Comparison of ENCODE assay signal across 25 cellular contexts in genomic region chr5:41252036-41252435, GRCh38. TPM values are rescaled to one million over a fixed set of nuclear protein-coding genes. Genes with fewer than 3 reads are reported as not detected.
DNase-seq lines count a peak whose midpoint lies in the region; ATAC-seq and TF ChIP-seq lines count a peak whose summit lies in the region.
"Had no signal": no experiment of that assay in that cellular context is flagged by ENCODE, and none has a peak within 500 bp of the region (broad histone marks: within the 10 kb centered on the region; RNA-seq: fewer than 3 reads in every experiment).

No MANE protein-coding gene starts in this region.

- H3K4me3 ChIP-seq in MG63, result no peak overlapping the region
- H3K4me3 ChIP-seq in cardiac fibroblast (replicated peaks in 1 of 2; ENCODE audit: low read depth in 2 of 2, low read length in 2 of 2), result no peak overlapping the region
- H3K4me3 ChIP-seq: GM23338, HAP-1, SJSA1 had no signal

- DNase-seq in AG20443 (ENCODE audit: low spot score) (peak; percentile 13), MG63 (peak; percentile 26), cardiac fibroblast (ENCODE audit: low read depth in 2 of 2) (peak; percentile 53 to 54), fibroblast of peridontal ligament (ENCODE audit: extremely low read depth) (peak; percentile 65), NCI-H2029 treated with DMSO at 0.1 percent for 48 hours (lab: John Stamatoyannopoulos, UW) (no peak), DMS114 treated with DMSO at 0.1 percent for 48 hours (lab: John Stamatoyannopoulos, UW; ENCODE audit: unreplicated experiment) (no peak)
- DNase-seq in stimulated activated CD8-positive, alpha-beta memory T cell treated with anti-CD3 and anti-CD28 coated beads, Interleukin-4, amount 100 ng/mL, for 48 hours, result no peak
- DNase-seq: BE2C, DMS79, KG1, NCI-H1105, NCI-H146, NCI-H2029, NCI-H2171, NCI-H345, NCI-H524 treated with DMSO at 0.1 percent for 48 hours, NCI-H82, OCI-M1 had no signal

- no peaks in the 10 kb centered on the region; the same call in 1 of the 2 replicates for H3K9me3 ChIP-seq in MG63
- H3K9me3 ChIP-seq: BE2C, HAP-1, SJSA1 had no signal

- no peaks in the 10 kb centered on the region for H3K27me3 ChIP-seq in MG63
- H3K27me3 ChIP-seq: BE2C, SJSA1 had no signal

- ATAC-seq in HG03108 (IDR thresholded peaks at IDR 0.05; ENCODE audit: unreplicated experiment), result no peak
- ATAC-seq: GM23338, Right ventricle myocardium inferior had no signal

- no peaks in the 10 kb centered on the region for H3K36me3 ChIP-seq in MG63
- H3K36me3 ChIP-seq: BE2C, HAP-1, SJSA1 had no signal

- TF ChIP-seq CTCF in cardiac fibroblast (IDR thresholded peaks at IDR 0.05; ENCODE audit: low read depth, low read length), result no peak

RNA-seq across cellular contexts. Expression of gene C6, which starts 38.7 kb away (rescaled TPM):
- total RNA-seq in MG63 (2014; rRNA removed; shearing (Covaris generic); ENCODE audit: low replicate concordance), result not detected in 2 replicates
- total RNA-seq: A172, GM23338, HT1080, SJSA1 had no signal

Comparison
In these comparisons a context has a peak if more than half of its experiments do, and no peak if none do; other contexts are left out.
1. DNase-seq: peak in AG20443 (single experiment), MG63 (single experiment), cardiac fibroblast (2 of 2) and fibroblast of peridontal ligament (single experiment); none in stimulated activated CD8-positive, alpha-beta memory T cell treated with anti-CD3 and anti-CD28 coated beads, Interleukin-4, amount 100 ng/mL, for 48 hours (single experiment), NCI-H2029 treated with DMSO at 0.1 percent for 48 hours (single experiment) and DMS114 treated with DMSO at 0.1 percent for 48 hours (single experiment).